18 cellular contexts compared by ENCODE assay signal in the genomic region with DNA sequence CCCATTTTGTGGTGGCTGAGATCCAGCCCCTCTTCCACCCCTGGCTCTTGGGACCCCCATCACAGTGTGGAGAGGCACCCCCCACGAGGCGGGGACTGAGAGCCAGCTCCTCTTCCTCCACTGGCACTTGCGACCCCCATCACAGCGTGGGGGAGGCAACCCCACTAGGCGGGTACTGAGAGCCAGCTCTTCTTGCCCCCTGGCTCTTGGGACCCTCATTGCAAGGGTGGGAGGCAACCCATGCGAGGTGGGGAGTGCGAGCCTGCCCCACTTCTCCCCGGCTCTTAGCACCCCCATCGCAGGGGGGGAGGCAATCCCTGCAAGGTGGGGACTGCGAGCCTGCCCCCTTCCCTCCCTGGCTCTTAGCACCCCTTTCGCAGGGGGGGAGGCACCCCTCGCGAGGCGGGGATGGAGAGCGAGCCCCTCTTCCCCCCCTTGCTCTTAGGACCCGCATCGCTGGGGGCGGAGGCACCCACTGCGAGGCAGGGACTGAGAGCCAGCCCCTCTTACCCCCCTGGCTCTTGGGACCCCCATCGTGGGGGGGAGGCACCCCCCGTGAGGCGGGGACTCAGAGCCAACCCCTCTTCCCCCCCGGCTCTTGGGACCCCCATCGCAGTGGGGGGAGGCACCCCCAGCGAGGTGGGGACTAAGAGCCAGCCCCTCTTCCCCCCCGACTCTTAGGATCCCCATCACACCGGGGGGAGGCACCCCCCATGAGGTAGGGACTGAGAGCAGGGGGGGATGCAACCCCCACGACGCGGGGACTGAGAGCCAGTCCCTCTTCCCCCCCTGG.
DNase-seq lines count a peak whose midpoint lies in the region; ATAC-seq, FAIRE-seq and TF ChIP-seq lines count a peak whose summit lies in the region.
"Had no signal": no experiment of that assay in that cellular context is flagged by ENCODE, and none has a peak within 500 bp of the region (broad histone marks: within the 10 kb centered on the region; RNA-seq: fewer than 3 reads in every experiment).

No MANE protein-coding gene starts in this region.

- TF ChIP-seq EP300 in K562 (IDR thresholded peaks at IDR 0.05; ENCODE audit: low read length): no peak

- H3K36me3 Mint-ChIP-seq in osteocyte (ENCODE audit: unreplicated experiment): peaks cover 3% of the 10 kb centered on the region
- H3K36me3 Mint-ChIP-seq: CD8-positive, alpha-beta T cell had no signal

- H3K9me3 Mint-ChIP-seq in osteocyte (ENCODE audit: unreplicated experiment): peaks cover 13% of the 10 kb centered on the region

- intact Hi-C loops in K562 (cut with micrococcal nuclease) (no loop called here), kidney (cut with DNase I) (no loop called here), upper lobe of right lung (cut with DNase I) (no loop called here), Right ventricle myocardium inferior (cut with DNase I) (no loop called here)

- no peak for TF ChIP-seq RAD21 in K562 (CRISPR knock-in tag; conservative IDR thresholded peaks at IDR 0.05 in 1 of 2, IDR thresholded peaks at IDR 0.05 in 1 of 2)

- H3K27ac ChIP-seq in K562 (ENCODE audit: extremely low read depth, low read depth, low read length) (no peak overlapping the region), kidney (ENCODE audit: low read depth in 2 of 2, low read length in 2 of 2) (no peak overlapping the region), upper lobe of right lung (no peak overlapping the region)
- H3K27ac ChIP-seq: BLaER1 treated with 17β-estradiol and CSF1 and Interleukin-3, amounts not matched to agents 10 nM and 100 nM had no signal

- in situ Hi-C loops in K562 (cut with MboI): no loop called here

- CTCF ChIA-PET in K562 (lab: Yijun Ruan, JAX; ENCODE audit: low intra/inter-chr PET ratio): no interaction called here

- H3K4me3 ChIP-seq in K562 (no peak overlapping the region), kidney (ENCODE audit: low read length in 2 of 2) (no peak overlapping the region), upper lobe of right lung (no peak overlapping the region)
- H3K4me3 ChIP-seq: BLaER1 treated with 17β-estradiol and CSF1 and Interleukin-3, amounts not matched to agents 10 nM and 100 nM; GM12878 had no signal

- DNase-seq in K562 (ENCODE audit: extremely low read depth in 1 of 4, low spot score in 3 of 4) (no peak), kidney (peak; percentile 52), osteocyte (ENCODE audit: extremely low spot score, unreplicated experiment) (peak; percentile 82), upper lobe of right lung (peak; percentile 51), ureter (ENCODE audit: low spot score) (no peak), Right ventricle myocardium inferior (ENCODE audit: missing footprints) (no peak)
- DNase-seq: Calu3; CD8-positive, alpha-beta T cell; DMS53; DND-41; EL; H9 had no signal

- H3K9me3 ChIP-seq in K562 (replicated peaks; ENCODE audit: control insufficient read depth, insufficient read depth, low read depth, low read length): no peaks in the 10 kb centered on the region
- H3K9me3 ChIP-seq in kidney (ENCODE audit: control insufficient read depth in 1 of 2, low read length in 2 of 2): no peaks in the 10 kb centered on the region
- no peaks in the 10 kb centered on the region for H3K9me3 ChIP-seq in upper lobe of right lung

- H3K27me3 ChIP-seq in K562 (ENCODE audit: control insufficient read depth in 2 of 2, insufficient read depth in 2 of 2, low read length in 2 of 2) (no peaks in the 10 kb centered on the region), upper lobe of right lung (no peaks in the 10 kb centered on the region)
- H3K27me3 ChIP-seq: BLaER1 treated with 17β-estradiol and CSF1 and Interleukin-3, amounts not matched to agents 10 nM and 100 nM had no signal

- no peak overlapping the region for H3K9ac ChIP-seq in K562 (ENCODE audit: insufficient read depth in 1 of 2, low read depth in 2 of 2, low read length in 2 of 2)
- no peak overlapping the region for H3K9ac ChIP-seq in kidney (ENCODE audit: low read length in 2 of 2)
- H3K9ac ChIP-seq: BLaER1 treated with 17β-estradiol and CSF1 and Interleukin-3, amounts not matched to agents 10 nM and 100 nM had no signal

- H3K4me2 ChIP-seq in K562 (ENCODE audit: insufficient read depth, low read length): no peak overlapping the region
- H3K4me2 ChIP-seq: BLaER1 treated with 17β-estradiol and CSF1 and Interleukin-3, amounts not matched to agents 10 nM and 100 nM had no signal

- H3K36me3 ChIP-seq in K562 (ENCODE audit: control insufficient read depth, insufficient read depth, low read length): no peaks in the 10 kb centered on the region
- H3K36me3 ChIP-seq in kidney (ENCODE audit: control insufficient read depth in 1 of 2, insufficient read depth in 2 of 2, low read length in 2 of 2): no peaks in the 10 kb centered on the region
- no peaks in the 10 kb centered on the region for H3K36me3 ChIP-seq in upper lobe of right lung
- H3K36me3 ChIP-seq: BLaER1 treated with 17β-estradiol and CSF1 and Interleukin-3, amounts not matched to agents 10 nM and 100 nM had no signal

- H3K4me1 ChIP-seq in K562 (replicated peaks in 1 of 2; ENCODE audit: control insufficient read depth in 2 of 2, insufficient read depth in 2 of 2, low read length in 2 of 2) (peaks cover 0 to 13% of the 10 kb centered on the region in 2 experiments; a peak in 1 of 5 replicates), kidney (ENCODE audit: control insufficient read depth in 1 of 2, insufficient read depth in 1 of 2, low read depth in 1 of 2, low read length in 2 of 2) (no peaks in the 10 kb centered on the region), upper lobe of right lung (no peaks in the 10 kb centered on the region)
- H3K4me1 ChIP-seq: BLaER1 treated with 17β-estradiol and CSF1 and Interleukin-3, amounts not matched to agents 10 nM and 100 nM had no signal

- no peak; the same call in 2 of the 3 replicates for ATAC-seq in K562
- ATAC-seq in upper lobe of right lung: no peak
- ATAC-seq in Right ventricle myocardium inferior: no peak
- ATAC-seq: CD8-positive, alpha-beta T cell; GM12878 had no signal

- POLR2A ChIA-PET in K562 (lab: Yijun Ruan, JAX): no interaction called here

- FAIRE-seq in K562 (lab: Jason Lieb, UNC) (no peak), kidney (lab: Jason Lieb, UNC) (no peak)
- FAIRE-seq: GM12878, GM19239, H1, HTR-8/SVneo had no signal

- WGBS in K562 (ENCODE audit: insufficient coverage, low coverage, missing lambda C conversion rate): 2% methylated on average over 22 of the region's 30 CpGs

- H3K27ac Mint-ChIP-seq in osteocyte (ENCODE audit: unreplicated experiment): no peak overlapping the region
- H3K27ac Mint-ChIP-seq: B cell; CD8-positive, alpha-beta T cell had no signal

- H3K79me2 ChIP-seq in K562 (ENCODE audit: control insufficient read depth, insufficient read depth, low read length): no peaks in the 10 kb centered on the region

- no peaks in the 10 kb centered on the region for H3K4me1 Mint-ChIP-seq in osteocyte (ENCODE audit: unreplicated experiment)
- H3K4me1 Mint-ChIP-seq: B cell, H9 had no signal

- BruUV-seq in K562 (replicated peaks; lab: Mats Ljungman, UMichigan): no TSS peak

- no peak for TF ChIP-seq CTCF in K562 (IDR thresholded peaks at IDR 0.05 in 2 of 3, conservative IDR thresholded peaks at IDR 0.05 in 1 of 3; ENCODE audit: insufficient read depth in 2 of 3, low read depth in 1 of 3, low read length in 3 of 3)
- no peak for TF ChIP-seq CTCF in kidney (IDR thresholded peaks at IDR 0.05; ENCODE audit: borderline replicate concordance, extremely low read depth, insufficient read depth)
- TF ChIP-seq CTCF in osteocyte (IDR thresholded peaks at IDR 0.05): no peak
- TF ChIP-seq CTCF in upper lobe of right lung (IDR thresholded peaks at IDR 0.05): no peak

- H3K27me3 Mint-ChIP-seq in osteocyte (ENCODE audit: unreplicated experiment): no peaks in the 10 kb centered on the region
- H3K27me3 Mint-ChIP-seq: B cell had no signal

- H3K4me3 Mint-ChIP-seq in osteocyte (ENCODE audit: unreplicated experiment): no peak overlapping the region
- H3K4me3 Mint-ChIP-seq: B cell; CD8-positive, alpha-beta T cell; H9 had no signal

- no peak overlapping the region for H2AFZ ChIP-seq in K562 (ENCODE audit: low read depth, low read length)

- H4K20me1 ChIP-seq in K562 (replicated peaks; ENCODE audit: control insufficient read depth, insufficient read depth, low read length): no peaks in the 10 kb centered on the region
- H4K20me1 ChIP-seq: BLaER1 treated with 17β-estradiol and CSF1 and Interleukin-3, amounts not matched to agents 10 nM and 100 nM had no signal

- H3K9me1 ChIP-seq in K562 (ENCODE audit: control insufficient read depth, insufficient read depth, low read length): no peaks in the 10 kb centered on the region

- TF ChIP-seq POLR2A in K562 (conservative IDR thresholded peaks at IDR 0.05): no peak

TF ChIP-seq in K562, 482 proteins besides CTCF, POLR2A, EP300 and RAD21 (continues in another document):
- TF ChIP-seq STAT5A (IDR thresholded peaks at IDR 0.05; ENCODE audit: borderline replicate concordance, low read length): no peak
- TF ChIP-seq, protein P1, sequence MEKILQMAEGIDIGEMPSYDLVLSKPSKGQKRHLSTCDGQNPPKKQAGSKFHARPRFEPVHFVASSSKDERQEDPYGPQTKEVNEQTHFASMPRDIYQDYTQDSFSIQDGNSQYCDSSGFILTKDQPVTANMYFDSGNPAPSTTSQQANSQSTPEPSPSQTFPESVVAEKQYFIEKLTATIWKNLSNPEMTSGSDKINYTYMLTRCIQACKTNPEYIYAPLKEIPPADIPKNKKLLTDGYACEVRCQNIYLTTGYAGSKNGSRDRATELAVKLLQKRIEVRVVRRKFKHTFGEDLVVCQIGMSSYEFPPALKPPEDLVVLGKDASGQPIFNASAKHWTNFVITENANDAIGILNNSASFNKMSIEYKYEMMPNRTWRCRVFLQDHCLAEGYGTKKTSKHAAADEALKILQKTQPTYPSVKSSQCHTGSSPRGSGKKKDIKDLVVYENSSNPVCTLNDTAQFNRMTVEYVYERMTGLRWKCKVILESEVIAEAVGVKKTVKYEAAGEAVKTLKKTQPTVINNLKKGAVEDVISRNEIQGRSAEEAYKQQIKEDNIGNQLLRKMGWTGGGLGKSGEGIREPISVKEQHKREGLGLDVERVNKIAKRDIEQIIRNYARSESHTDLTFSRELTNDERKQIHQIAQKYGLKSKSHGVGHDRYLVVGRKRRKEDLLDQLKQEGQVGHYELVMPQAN (IDR thresholded peaks at IDR 0.05; ENCODE audit: borderline replicate concordance): no peak
- 0 out of 2 replicates have a peak, but pooled peaks have one; percentile 9 for TF ChIP-seq PHB (CRISPR knock-in tag; IDR thresholded peaks at IDR 0.05)

Comparison
In these comparisons a context has a peak if more than half of its experiments do, and no peak if none do; other contexts are left out.
1. DNase-seq: peak in kidney (single experiment), osteocyte (single experiment) and upper lobe of right lung (single experiment); none in K562 (0 of 4), ureter (single experiment) and Right ventricle myocardium inferior (single experiment).